Comparison of ENCODE assay signal across 8 cellular contexts in the genomic region with DNA sequence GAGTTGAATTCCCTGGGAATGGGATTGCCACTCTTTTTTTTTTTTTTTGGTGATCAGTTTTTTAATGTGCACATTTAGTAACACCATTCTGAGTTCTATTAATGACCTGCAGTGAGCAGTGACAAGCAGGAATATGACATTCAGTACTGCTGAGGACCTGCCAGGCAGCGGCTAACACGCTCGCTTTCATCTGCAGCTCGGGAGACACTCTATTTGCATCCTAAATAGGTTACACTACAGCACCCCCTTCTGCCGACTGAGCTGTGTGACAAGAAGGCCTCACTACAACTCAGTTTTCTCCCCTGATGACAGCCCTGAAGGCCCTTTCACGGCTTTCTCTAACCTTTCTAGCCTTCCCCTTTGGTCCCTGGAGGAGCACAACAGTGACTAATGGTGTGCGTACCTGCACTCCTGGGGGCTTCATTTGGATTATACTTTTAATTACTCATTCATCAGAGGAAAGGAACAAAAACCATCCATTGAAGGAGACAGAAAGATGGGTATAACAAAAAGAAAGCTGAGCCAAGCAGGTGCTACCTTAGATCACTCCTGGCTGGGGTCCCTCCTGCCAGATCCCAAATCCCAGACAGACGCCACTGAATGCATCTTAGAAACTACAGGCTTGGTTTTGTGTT.
DNase-seq lines count a peak whose midpoint lies in the region; ATAC-seq and TF ChIP-seq lines count a peak whose summit lies in the region.

No MANE protein-coding gene starts in this region.

- ATAC-seq in HG03439 (IDR thresholded peaks at IDR 0.05; ENCODE audit: unreplicated experiment) (peak; percentile 73), right cardiac atrium (peak; percentile 95 to 97), GM21737 (IDR thresholded peaks at IDR 0.05; ENCODE audit: unreplicated experiment) (no peak)

- WGBS in right cardiac atrium = 37% methylated on average over 8 of the region's 8 CpGs

- H3K27ac ChIP-seq in ascending aorta (no peak overlapping the region), right cardiac atrium (ENCODE audit: low read length) (peak overlapping the region; percentile 66)

- intact Hi-C loops in ascending aorta (cut with DNase I) (loop anchor here (5.0 to 10.0 kb wide), 3 partner anchors 199 to 901 kb away; partner anchors contain the start of gene ZNF503), right cardiac atrium (cut with DNase I) (loop anchor here in 2 of 4 donors (10.0 kb wide), 3 partner anchors 189 to 909 kb away; no protein-coding TSS in a partner anchor)

- DNase-seq in SIG-M5 treated with dmso at 0.1 percent for 504 hours (lab: John Stamatoyannopoulos, UW; ENCODE audit: unreplicated experiment) (peak; percentile 64), SIG-M5 (lab: John Stamatoyannopoulos, UW) (no peak), NCI-H510A (lab: John Stamatoyannopoulos, UW) (peak; percentile 84), ascending aorta (ENCODE audit: low spot score in 2 of 2) (peak; percentile 22 to 85), right cardiac atrium (peak; percentile 77 to 89 (median 84)), retinal pigment epithelial cell (ENCODE audit: low read depth) (no peak)

- H3K27me3 ChIP-seq in ascending aorta (no peaks in the 10 kb centered on the region), right cardiac atrium (ENCODE audit: control insufficient read depth, insufficient read depth) (no peaks in the 10 kb centered on the region)

- no peaks in the 10 kb centered on the region for H3K36me3 ChIP-seq in ascending aorta

- peaks cover 0 to 4% of the 10 kb centered on the region in 2 donors for H3K4me1 ChIP-seq in ascending aorta
- H3K4me1 ChIP-seq in right cardiac atrium (ENCODE audit: control insufficient read depth, insufficient read depth, low read length) = peaks cover 2% of the 10 kb centered on the region

- H3K9me3 ChIP-seq in ascending aorta (no peaks in the 10 kb centered on the region), right cardiac atrium (ENCODE audit: control insufficient read depth, low read length) (no peaks in the 10 kb centered on the region)

- H3K4me3 ChIP-seq in ascending aorta (peak overlapping the region in 1 of 2 donors; percentile 10), right cardiac atrium (ENCODE audit: low read length) (no peak overlapping the region), retinal pigment epithelial cell (ENCODE audit: low read length) (no peak overlapping the region)

- TF ChIP-seq CTCF in ascending aorta (IDR thresholded peaks at IDR 0.05) = peak; percentile 38 to 66 (median 56)
- peak; percentile 79 for TF ChIP-seq CTCF in retinal pigment epithelial cell (conservative IDR thresholded peaks at IDR 0.05; ENCODE audit: low read depth, low read length)

Comparison
In these comparisons a context has a peak if more than half of its experiments do, and no peak if none do; other contexts are left out.
1. DNase-seq: peak in SIG-M5 treated with dmso at 0.1 percent for 504 hours (single experiment), NCI-H510A (single experiment), ascending aorta (2 of 2) and right cardiac atrium (3 of 3); none in SIG-M5 (single experiment) and retinal pigment epithelial cell (single experiment).